Comparison of ENCODE assay signal across 8 cellular contexts in the genomic region with DNA sequence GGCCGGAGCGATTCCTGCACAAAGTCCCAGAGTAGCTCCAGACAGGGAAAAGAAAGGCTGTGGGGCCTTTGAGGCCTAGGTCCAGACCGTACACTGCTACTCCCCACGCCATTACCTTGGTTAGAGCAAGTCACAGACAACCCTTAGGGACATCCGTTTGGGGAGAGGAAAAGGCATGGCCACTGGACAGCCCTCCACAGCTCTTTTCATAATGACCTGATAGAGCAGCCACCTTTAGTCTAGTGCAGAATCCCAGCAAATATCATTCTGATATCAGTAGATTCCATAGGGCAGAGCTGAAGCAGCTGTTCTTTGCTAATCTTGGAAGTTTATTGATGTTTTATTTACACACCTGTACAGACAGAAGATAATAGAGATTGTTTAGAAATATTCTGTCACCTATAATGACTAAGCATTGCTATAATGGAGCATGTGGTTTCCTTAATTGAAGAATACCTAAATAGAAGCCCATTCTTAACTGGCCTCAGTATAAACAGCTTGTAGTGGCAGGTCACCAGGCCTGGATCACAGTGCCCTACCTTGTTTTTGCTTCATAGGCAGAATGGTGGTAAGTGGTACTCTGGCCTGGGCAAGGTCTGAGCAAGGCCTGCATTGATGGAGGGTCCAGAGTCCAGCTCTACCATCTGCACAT. TPM values are rescaled to one million over a fixed set of nuclear protein-coding genes. Genes with fewer than 3 reads are reported as not detected.
DNase-seq lines count a peak whose midpoint lies in the region; ATAC-seq and TF ChIP-seq lines count a peak whose summit lies in the region.

No MANE protein-coding gene starts in this region.

- no peaks in the 10 kb centered on the region for H3K27me3 Mint-ChIP-seq in activated CD4-positive, alpha-beta T cell treated with anti-CD3 and anti-CD28 coated beads, Interleukin-2, amount 10 ng/mL, durations not matched to agents 7 days and 5 days
- H3K27me3 Mint-ChIP-seq in activated T-helper 1 cell treated with anti-CD3 and anti-CD28 coated beads, Interleukin-12 subunit alpha, Interleukin-12 subunit beta, Interleukin-2, Interleukin-4 antibody, amounts not matched to agents 30 ng/mL and 10 ng/mL and 1 ng/mL, durations not matched to agents 14 hours and 24 hours and 36 hours (ENCODE audit: insufficient read depth) = no peaks in the 10 kb centered on the region

- H3K36me3 ChIP-seq in liver (ENCODE audit: control insufficient read depth in 4 of 4, insufficient read depth in 3 of 4, low read depth in 1 of 4, low read length in 3 of 4) (no peaks in the 10 kb centered on the region), tibial artery (peaks cover 0 to 4% (median 3%) of the 10 kb centered on the region in 3 donors)

- H3K4me1 ChIP-seq in liver (ENCODE audit: control insufficient read depth in 4 of 4, insufficient read depth in 4 of 4, low read length in 3 of 4) (peaks cover 7 to 38% (median 20%) of the 10 kb centered on the region in 4 donors), tibial artery (peaks cover 4 to 35% (median 24%) of the 10 kb centered on the region in 4 donors)

- TF ChIP-seq CTCF in liver (IDR thresholded peaks at IDR 0.05; ENCODE audit: low read depth, low read length, missing input control) (no peak), tibial artery (IDR thresholded peaks at IDR 0.05) (no peak)

- no peak for DNase-seq in activated CD4-positive, alpha-beta T cell treated with anti-CD3 and anti-CD28 coated beads, Interleukin-2, amount 10 ng/mL, durations not matched to agents 7 days and 5 days
- no peak for DNase-seq in activated CD4-positive, alpha-beta T cell treated with anti-CD3 and anti-CD28 coated beads, Interleukin-2, amount 50 U/mL, for 4 hours
- no peak for DNase-seq in activated T-helper 1 cell treated with anti-CD3 and anti-CD28 coated beads, Interleukin-12 subunit alpha, Interleukin-12 subunit beta, Interleukin-2, Interleukin-4 antibody, amounts not matched to agents 30 ng/mL and 10 ng/mL and 1 ng/mL, durations not matched to agents 14 hours and 24 hours and 36 hours (ENCODE audit: low spot score)
- DNase-seq in tibial artery = no peak
- no peak for DNase-seq in amniotic stem cell (lab: John Stamatoyannopoulos, UW)

- H3K27ac ChIP-seq in liver (ENCODE audit: low read depth in 1 of 2, low read length in 2 of 2) = peak overlapping the region in 1 of 2 donors; percentile 1
- peak overlapping the region; percentile 46 for H3K27ac ChIP-seq in tibial artery

- H3K4me3 ChIP-seq in liver (ENCODE audit: low read depth in 1 of 3, low read length in 3 of 3) (no peak overlapping the region), tibial artery (no peak overlapping the region)

- no peak overlapping the region for H3K9ac ChIP-seq in liver (ENCODE audit: low read depth in 1 of 2, low read length in 2 of 2)

- peaks cover 76% of the 10 kb centered on the region for H3K36me3 Mint-ChIP-seq in activated CD4-positive, alpha-beta T cell treated with anti-CD3 and anti-CD28 coated beads, Interleukin-2, amount 10 ng/mL, durations not matched to agents 7 days and 5 days (ENCODE audit: low read depth)
- peaks cover 45% of the 10 kb centered on the region for H3K36me3 Mint-ChIP-seq in activated T-helper 1 cell treated with anti-CD3 and anti-CD28 coated beads, Interleukin-12 subunit alpha, Interleukin-12 subunit beta, Interleukin-2, Interleukin-4 antibody, amounts not matched to agents 30 ng/mL and 10 ng/mL and 1 ng/mL, durations not matched to agents 14 hours and 24 hours and 36 hours (ENCODE audit: low read depth)

- no peaks in the 10 kb centered on the region for H3K9me3 ChIP-seq in liver (ENCODE audit: control insufficient read depth in 4 of 4, low read length in 3 of 4)
- no peaks in the 10 kb centered on the region for H3K9me3 ChIP-seq in tibial artery

- H3K4me1 Mint-ChIP-seq in activated CD4-positive, alpha-beta T cell treated with anti-CD3 and anti-CD28 coated beads, Interleukin-2, amount 10 ng/mL, durations not matched to agents 7 days and 5 days = peaks cover 95% of the 10 kb centered on the region
- H3K4me1 Mint-ChIP-seq in activated T-helper 1 cell treated with anti-CD3 and anti-CD28 coated beads, Interleukin-12 subunit alpha, Interleukin-12 subunit beta, Interleukin-2, Interleukin-4 antibody, amounts not matched to agents 30 ng/mL and 10 ng/mL and 1 ng/mL, durations not matched to agents 14 hours and 24 hours and 36 hours (ENCODE audit: low read depth) = peaks cover 87% of the 10 kb centered on the region

- 87% methylated on average over 5 of the region's 5 CpGs for WGBS in liver

- ATAC-seq in HG02973 (IDR thresholded peaks at IDR 0.05; ENCODE audit: unreplicated experiment) (no peak), GM21526 (IDR thresholded peaks at IDR 0.05; ENCODE audit: low FRiP score, unreplicated experiment) (no peak)

- H3K9me3 Mint-ChIP-seq in activated CD4-positive, alpha-beta T cell treated with anti-CD3 and anti-CD28 coated beads, Interleukin-2, amount 10 ng/mL, durations not matched to agents 7 days and 5 days = no peaks in the 10 kb centered on the region
- no peaks in the 10 kb centered on the region for H3K9me3 Mint-ChIP-seq in activated T-helper 1 cell treated with anti-CD3 and anti-CD28 coated beads, Interleukin-12 subunit alpha, Interleukin-12 subunit beta, Interleukin-2, Interleukin-4 antibody, amounts not matched to agents 30 ng/mL and 10 ng/mL and 1 ng/mL, durations not matched to agents 14 hours and 24 hours and 36 hours

- no peak overlapping the region for H3K4me3 Mint-ChIP-seq in activated CD4-positive, alpha-beta T cell treated with anti-CD3 and anti-CD28 coated beads, Interleukin-2, amount 10 ng/mL, durations not matched to agents 7 days and 5 days
- peak overlapping the region; percentile 64 for H3K4me3 Mint-ChIP-seq in activated T-helper 1 cell treated with anti-CD3 and anti-CD28 coated beads, Interleukin-12 subunit alpha, Interleukin-12 subunit beta, Interleukin-2, Interleukin-4 antibody, amounts not matched to agents 30 ng/mL and 10 ng/mL and 1 ng/mL, durations not matched to agents 14 hours and 24 hours and 36 hours

- CTCF ChIA-PET in activated CD4-positive, alpha-beta T cell treated with anti-CD3 and anti-CD28 coated beads, Interleukin-2, amount 10 ng/mL, durations not matched to agents 7 days and 5 days (lab: Charles Lee) = interaction anchor here (0.6 to 7.5 kb wide), 9 partner anchors 9 to 472 kb away, joined by 3 to 43 read pairs (median 4); a partner anchor contains a TSS

- POLR2A ChIA-PET in activated CD4-positive, alpha-beta T cell treated with anti-CD3 and anti-CD28 coated beads, Interleukin-2, amount 10 ng/mL, durations not matched to agents 7 days and 5 days (lab: Charles Lee) = no interaction called here

- peak overlapping the region; percentile 99 for H3K27ac Mint-ChIP-seq in activated CD4-positive, alpha-beta T cell treated with anti-CD3 and anti-CD28 coated beads, Interleukin-2, amount 10 ng/mL, durations not matched to agents 7 days and 5 days
- peak overlapping the region; percentile 87 for H3K27ac Mint-ChIP-seq in activated T-helper 1 cell treated with anti-CD3 and anti-CD28 coated beads, Interleukin-12 subunit alpha, Interleukin-12 subunit beta, Interleukin-2, Interleukin-4 antibody, amounts not matched to agents 30 ng/mL and 10 ng/mL and 1 ng/mL, durations not matched to agents 14 hours and 24 hours and 36 hours

- intact Hi-C loops in activated T-helper 1 cell treated with anti-CD3 and anti-CD28 coated beads, Interleukin-12 subunit alpha, Interleukin-12 subunit beta, Interleukin-2, Interleukin-4 antibody, amounts not matched to agents 30 ng/mL and 10 ng/mL and 1 ng/mL, durations not matched to agents 14 hours and 24 hours and 36 hours (cut with micrococcal nuclease) = loop anchor here (10.0 kb wide), 1 partner anchor 710 kb away; a partner anchor contains a TSS
- intact Hi-C loops in tibial artery (cut with DNase I; ENCODE audit: low total_unique reads) = no loop called here

- no peak for TF ChIP-seq RAD21 in liver (IDR thresholded peaks at IDR 0.05)

- H3K27me3 ChIP-seq in liver (ENCODE audit: control insufficient read depth in 4 of 4, insufficient read depth in 4 of 4, low read length in 3 of 4) = no peaks in the 10 kb centered on the region
- no peaks in the 10 kb centered on the region for H3K27me3 ChIP-seq in tibial artery

TF ChIP-seq in liver, 16 proteins besides CTCF, POLR2A, EP300 and RAD21:
- TF ChIP-seq, protein P1, sequence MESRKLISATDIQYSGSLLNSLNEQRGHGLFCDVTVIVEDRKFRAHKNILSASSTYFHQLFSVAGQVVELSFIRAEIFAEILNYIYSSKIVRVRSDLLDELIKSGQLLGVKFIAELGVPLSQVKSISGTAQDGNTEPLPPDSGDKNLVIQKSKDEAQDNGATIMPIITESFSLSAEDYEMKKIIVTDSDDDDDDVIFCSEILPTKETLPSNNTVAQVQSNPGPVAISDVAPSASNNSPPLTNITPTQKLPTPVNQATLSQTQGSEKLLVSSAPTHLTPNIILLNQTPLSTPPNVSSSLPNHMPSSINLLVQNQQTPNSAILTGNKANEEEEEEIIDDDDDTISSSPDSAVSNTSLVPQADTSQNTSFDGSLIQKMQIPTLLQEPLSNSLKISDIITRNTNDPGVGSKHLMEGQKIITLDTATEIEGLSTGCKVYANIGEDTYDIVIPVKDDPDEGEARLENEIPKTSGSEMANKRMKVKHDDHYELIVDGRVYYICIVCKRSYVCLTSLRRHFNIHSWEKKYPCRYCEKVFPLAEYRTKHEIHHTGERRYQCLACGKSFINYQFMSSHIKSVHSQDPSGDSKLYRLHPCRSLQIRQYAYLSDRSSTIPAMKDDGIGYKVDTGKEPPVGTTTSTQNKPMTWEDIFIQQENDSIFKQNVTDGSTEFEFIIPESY (IDR thresholded peaks at IDR 0.05) = no peak
- TF ChIP-seq, protein P2, sequence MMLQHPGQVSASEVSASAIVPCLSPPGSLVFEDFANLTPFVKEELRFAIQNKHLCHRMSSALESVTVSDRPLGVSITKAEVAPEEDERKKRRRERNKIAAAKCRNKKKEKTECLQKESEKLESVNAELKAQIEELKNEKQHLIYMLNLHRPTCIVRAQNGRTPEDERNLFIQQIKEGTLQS (IDR thresholded peaks at IDR 0.05) = no peak
- TF ChIP-seq HNF4A (conservative IDR thresholded peaks at IDR 0.05) = peak; percentile 38 to 62

RNA-seq across cellular contexts. Expression of a gene that starts 27.9 kb away (rescaled TPM):
- 100 to 1,000 TPM; 114 to 121 TPM for total RNA-seq in activated CD4-positive, alpha-beta T cell treated with anti-CD3 and anti-CD28 coated beads, Interleukin-2, amount 10 ng/mL, durations not matched to agents 7 days and 5 days
- 101 and 105 TPM in 2 replicates for total RNA-seq in activated T-helper 1 cell treated with anti-CD3 and anti-CD28 coated beads, Interleukin-12 subunit alpha, Interleukin-12 subunit beta, Interleukin-2, Interleukin-4 antibody, amounts not matched to agents 30 ng/mL and 10 ng/mL and 1 ng/mL, durations not matched to agents 14 hours and 24 hours and 36 hours
- total RNA-seq in liver = 10 to 100 TPM; 49.6 to 71.2 TPM
- 10 to 100 TPM; 10.8 to 32.8 TPM for polyA plus RNA-seq in liver

RNA-seq across cellular contexts. Expression of a gene that starts 52.3 kb away (rescaled TPM):
- total RNA-seq in activated CD4-positive, alpha-beta T cell treated with anti-CD3 and anti-CD28 coated beads, Interleukin-2, amount 10 ng/mL, durations not matched to agents 7 days and 5 days = 10 to 100 TPM; 78.1 to 78.3 TPM
- total RNA-seq in activated T-helper 1 cell treated with anti-CD3 and anti-CD28 coated beads, Interleukin-12 subunit alpha, Interleukin-12 subunit beta, Interleukin-2, Interleukin-4 antibody, amounts not matched to agents 30 ng/mL and 10 ng/mL and 1 ng/mL, durations not matched to agents 14 hours and 24 hours and 36 hours = 74.9 and 79.6 TPM in 2 replicates
- 10 to 100 TPM; 46.5 to 97.1 TPM for total RNA-seq in liver
- 10 to 100 TPM; 26.9 to 47.4 TPM for polyA plus RNA-seq in liver
